ENCODE assay signal across 20 cellular contexts in the genomic region with DNA sequence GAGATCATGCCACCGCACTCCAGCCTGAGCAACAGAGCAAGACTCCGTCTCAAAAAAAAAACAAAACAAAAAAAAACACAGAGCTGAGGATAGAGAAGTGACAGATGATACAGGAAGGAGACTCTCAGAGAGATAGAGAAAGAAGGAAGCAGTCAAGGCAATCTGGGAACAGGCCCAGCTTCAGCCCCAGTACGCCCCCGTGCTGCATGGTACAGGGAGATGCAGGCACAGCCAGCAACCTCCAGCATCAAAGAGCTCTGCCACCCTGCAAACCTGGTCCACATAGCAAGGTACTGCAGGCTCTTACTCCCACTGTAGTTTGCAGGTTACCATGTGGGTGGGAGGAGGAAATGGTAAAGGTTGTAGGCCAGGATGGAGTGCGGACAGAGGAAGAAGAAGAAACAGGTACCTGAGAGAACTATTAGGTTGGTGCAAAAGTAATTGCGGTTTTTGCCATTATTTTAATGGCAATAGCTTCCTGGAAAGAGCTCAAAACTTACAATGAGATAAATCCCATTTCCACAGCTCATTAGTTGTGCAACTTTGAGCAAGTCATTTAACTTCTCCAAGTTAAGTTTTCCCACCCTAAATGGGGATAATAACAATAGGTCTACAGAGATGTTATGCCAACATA.
"Had no signal": no experiment of that assay in that cellular context is flagged by ENCODE, and none has a peak within 500 bp of the region (broad histone marks: within the 10 kb centered on the region; RNA-seq: fewer than 3 reads in every experiment).

No MANE protein-coding gene starts in this region.

- H3K27ac ChIP-seq: hepatocyte, left ventricle myocardium inferior, ovary, right atrium auricular region, skin epidermis, stomach, testis, thyroid gland, transverse colon, upper lobe of left lung, vagina had no signal

- H3K36me3 ChIP-seq: left ventricle myocardium inferior, ovary, right atrium auricular region, stomach, thyroid gland, transverse colon, upper lobe of left lung, vagina had no signal

- H2AFZ ChIP-seq: hepatocyte had no signal

- H3K4me2 ChIP-seq: hepatocyte had no signal

- H3K4me1 ChIP-seq: left ventricle myocardium inferior, right atrium auricular region, stomach, testis, thyroid gland, transverse colon, upper lobe of left lung, vagina had no signal

- H3K4me3 ChIP-seq: hepatocyte, left ventricle myocardium inferior, lung, ovary, right atrium auricular region, skin epidermis, stomach, testis, thyroid gland, transverse colon, upper lobe of left lung, vagina had no signal

- H3K27me3 ChIP-seq: hepatocyte, ovary, right atrium auricular region, stomach, testis, thyroid gland, transverse colon, upper lobe of left lung, vagina had no signal

- H3K9me3 ChIP-seq: left ventricle myocardium inferior, ovary, right atrium auricular region, stomach, testis, thyroid gland, transverse colon, upper lobe of left lung, vagina had no signal

- DNase-seq: islet precursor cell; left ventricle myocardium inferior; naive thymus-derived CD4-positive, alpha-beta T cell; ovary; stimulated activated CD4-positive, alpha-beta T cell treated with anti-CD3 and anti-CD28 coated beads, Interleukin-12 subunit alpha, Interleukin-12 subunit beta, amount 100 ng/mL, for 4 hours; stimulated activated CD4-positive, alpha-beta T cell treated with anti-CD3 and anti-CD28 coated beads, Interleukin-15, amount 100 ng/mL, for 24 hours; stimulated activated CD4-positive, alpha-beta T cell treated with anti-CD3 and anti-CD28 coated beads, Interleukin-2, amount 100 ng/mL, for 24 hours; stimulated activated CD4-positive, alpha-beta T cell treated with anti-CD3 and anti-CD28 coated beads, Interleukin-4, amount 100 ng/mL, for 1 hour; stimulated activated naive B cell treated with anti-CD40 and anti-IgM and Interleukin-4, amounts not matched to agents 10 μg/mL and 1 μg/mL and 100 μg/mL, for 72 hours; stimulated activated naive CD8-positive, alpha-beta T cell treated with anti-CD3 and anti-CD28 coated beads, Interleukin-15, Interleukin-2, amounts not matched to agents 100 U/mL and 50 U/mL, for 24 hours; stomach; testis; thyroid gland; transverse colon had no signal
